In genomic region chr2:206230060-206230890, GRCh38 we compare ENCODE assay signal across 10 cellular contexts. TPM values are rescaled to one million over a fixed set of nuclear protein-coding genes. Genes with fewer than 3 reads are reported as not detected.
DNase-seq lines count a peak whose midpoint lies in the region; ATAC-seq and TF ChIP-seq lines count a peak whose summit lies in the region.
"Had no signal": no experiment of that assay in that cellular context is flagged by ENCODE, and none has a peak within 500 bp of the region (broad histone marks: within the 10 kb centered on the region; RNA-seq: fewer than 3 reads in every experiment).

No MANE protein-coding gene starts in this region.

- H3K36me3 Mint-ChIP-seq in glutamatergic neuron (ENCODE audit: unreplicated experiment): no peaks in the 10 kb centered on the region
- H3K36me3 Mint-ChIP-seq in activated T-helper 2 cell treated with anti-CD3 and anti-CD28 coated beads, Interferon-gamma antibody, Interleukin-2, Interleukin-4, amounts not matched to agents 10 μg/mL and 5 μg/mL and 100 μg/mL, durations not matched to agents 14 hours and 24 hours and 36 hours (ENCODE audit: low read depth): no peaks in the 10 kb centered on the region
- H3K36me3 Mint-ChIP-seq: activated naive CD4-positive, alpha-beta T cell treated with anti-CD3 and anti-CD28 coated beads, Interleukin-2, amount 50 U/mL, for 24 hours; CD4-positive, CD25-positive, alpha-beta regulatory T cell had no signal

- H3K9me3 Mint-ChIP-seq in glutamatergic neuron (ENCODE audit: unreplicated experiment): peaks cover 4% of the 10 kb centered on the region
- H3K9me3 Mint-ChIP-seq in activated T-helper 2 cell treated with anti-CD3 and anti-CD28 coated beads, Interferon-gamma antibody, Interleukin-2, Interleukin-4, amounts not matched to agents 10 μg/mL and 5 μg/mL and 100 μg/mL, durations not matched to agents 14 hours and 24 hours and 36 hours: no peaks in the 10 kb centered on the region
- H3K9me3 Mint-ChIP-seq: activated naive CD4-positive, alpha-beta T cell treated with anti-CD3 and anti-CD28 coated beads, Interleukin-2, amount 50 U/mL, for 24 hours had no signal

- H3K4me3 Mint-ChIP-seq in glutamatergic neuron (ENCODE audit: unreplicated experiment): no peak overlapping the region
- H3K4me3 Mint-ChIP-seq in activated T-helper 2 cell treated with anti-CD3 and anti-CD28 coated beads, Interferon-gamma antibody, Interleukin-2, Interleukin-4, amounts not matched to agents 10 μg/mL and 5 μg/mL and 100 μg/mL, durations not matched to agents 14 hours and 24 hours and 36 hours (ENCODE audit: low read depth): no peak overlapping the region
- H3K4me3 Mint-ChIP-seq: activated naive CD4-positive, alpha-beta T cell treated with anti-CD3 and anti-CD28 coated beads, Interleukin-2, amount 50 U/mL, for 24 hours; CD4-positive, CD25-positive, alpha-beta regulatory T cell had no signal

- H3K27ac Mint-ChIP-seq in glutamatergic neuron (ENCODE audit: unreplicated experiment): no peak overlapping the region
- no peak overlapping the region for H3K27ac Mint-ChIP-seq in activated T-helper 2 cell treated with anti-CD3 and anti-CD28 coated beads, Interferon-gamma antibody, Interleukin-2, Interleukin-4, amounts not matched to agents 10 μg/mL and 5 μg/mL and 100 μg/mL, durations not matched to agents 14 hours and 24 hours and 36 hours
- H3K27ac Mint-ChIP-seq: activated naive CD4-positive, alpha-beta T cell treated with anti-CD3 and anti-CD28 coated beads, Interleukin-2, amount 50 U/mL, for 24 hours had no signal

- intact Hi-C loops in activated T-helper 2 cell treated with anti-CD3 and anti-CD28 coated beads, Interferon-gamma antibody, Interleukin-2, Interleukin-4, amounts not matched to agents 10 μg/mL and 5 μg/mL and 100 μg/mL, durations not matched to agents 14 hours and 24 hours and 36 hours (cut with micrococcal nuclease): no loop called here

- no peak for ATAC-seq in GM19397 (IDR thresholded peaks at IDR 0.05; ENCODE audit: unreplicated experiment)

- H3K27me3 Mint-ChIP-seq in glutamatergic neuron (ENCODE audit: unreplicated experiment): no peaks in the 10 kb centered on the region
- H3K27me3 Mint-ChIP-seq in activated T-helper 2 cell treated with anti-CD3 and anti-CD28 coated beads, Interferon-gamma antibody, Interleukin-2, Interleukin-4, amounts not matched to agents 10 μg/mL and 5 μg/mL and 100 μg/mL, durations not matched to agents 14 hours and 24 hours and 36 hours (ENCODE audit: low read depth): peaks cover 8% of the 10 kb centered on the region

- DNase-seq in COR-L47 (lab: John Stamatoyannopoulos, UW): peak; percentile 86
- peak; percentile 72 for DNase-seq in NCI-H1436 treated with DMSO at 0.1 percent for 48 hours (lab: John Stamatoyannopoulos, UW)
- DNase-seq in SK-N-DZ (ENCODE audit: low spot score): peak; percentile 18
- peak; percentile 21 for DNase-seq in glutamatergic neuron
- no peak for DNase-seq in SKM-1 (lab: John Stamatoyannopoulos, UW; ENCODE audit: unreplicated experiment)
- DNase-seq in activated naive CD4-positive, alpha-beta T cell (lab: John Stamatoyannopoulos, UW): no peak
- no peak for DNase-seq in activated T-helper 2 cell treated with anti-CD3 and anti-CD28 coated beads, Interferon-gamma antibody, Interleukin-2, Interleukin-4, amounts not matched to agents 10 μg/mL and 5 μg/mL and 100 μg/mL, durations not matched to agents 14 hours and 24 hours and 36 hours (ENCODE audit: low spot score)
- DNase-seq: CD4-positive, CD25-positive, alpha-beta regulatory T cell had no signal

- H3K4me1 Mint-ChIP-seq in glutamatergic neuron (ENCODE audit: low read depth, unreplicated experiment): peaks cover 7% of the 10 kb centered on the region
- peaks cover 9% of the 10 kb centered on the region for H3K4me1 Mint-ChIP-seq in activated T-helper 2 cell treated with anti-CD3 and anti-CD28 coated beads, Interferon-gamma antibody, Interleukin-2, Interleukin-4, amounts not matched to agents 10 μg/mL and 5 μg/mL and 100 μg/mL, durations not matched to agents 14 hours and 24 hours and 36 hours (ENCODE audit: low read depth)

- no peak for TF ChIP-seq CTCF in glutamatergic neuron (IDR thresholded peaks at IDR 0.05; ENCODE audit: partially characterized antibody, unreplicated experiment)

RNA-seq across cellular contexts. Expression of gene ZDBF2, which starts 44.2 kb away (rescaled TPM):
- 12.0 and 13.9 TPM in 2 replicates for polyA plus RNA-seq in SK-N-DZ (2014; cell fraction: cytosol; rRNA removed)
- 18.0 and 19.1 TPM in 2 replicates for polyA plus RNA-seq in SK-N-DZ (2014; cell fraction: nucleus; rRNA removed)
- 47.5 TPM for total RNA-seq in glutamatergic neuron (ENCODE audit: unreplicated experiment)
- 10.8 TPM in 2 replicates for total RNA-seq in activated T-helper 2 cell treated with anti-CD3 and anti-CD28 coated beads, Interferon-gamma antibody, Interleukin-2, Interleukin-4, amounts not matched to agents 10 μg/mL and 5 μg/mL and 100 μg/mL, durations not matched to agents 14 hours and 24 hours and 36 hours

Comparison
In these comparisons a context has a peak if more than half of its experiments do, and no peak if none do; other contexts are left out.
1. DNase-seq: peak in COR-L47 (single experiment), NCI-H1436 treated with DMSO at 0.1 percent for 48 hours (single experiment), SK-N-DZ (single experiment) and glutamatergic neuron (single experiment); none in SKM-1 (single experiment), activated naive CD4-positive, alpha-beta T cell (0 of 4) and activated T-helper 2 cell treated with anti-CD3 and anti-CD28 coated beads, Interferon-gamma antibody, Interleukin-2, Interleukin-4, amounts not matched to agents 10 μg/mL and 5 μg/mL and 100 μg/mL, durations not matched to agents 14 hours and 24 hours and 36 hours (single experiment).